ENCODE assay signal across 24 cellular contexts in genomic region chr7:44515595-44516268, GRCh38. TPM values are rescaled to one million over a fixed set of nuclear protein-coding genes. Genes with fewer than 3 reads are reported as not detected.
"Had no signal": no experiment of that assay in that cellular context is flagged by ENCODE, and none has a peak within 500 bp of the region (broad histone marks: within the 10 kb centered on the region; RNA-seq: fewer than 3 reads in every experiment).

No MANE protein-coding gene starts in this region.

- H3K9me3 Mint-ChIP-seq: dendritic cell treated with granulocyte-macrophage colony-stimulating factor and Interleukin-4, amounts not matched to agents 40 ng/mL and 50 ng/mL, for 4 days; T-helper 2 cell treated with Interferon-gamma antibody and Interleukin-4, amounts not matched to agents 5 μg/mL and 100 μg/mL, for 36 hours; WTC11 had no signal

- H3K27me3 ChIP-seq: adrenal gland, cardiac muscle cell, left lung, transverse colon had no signal

- DNase-seq: activated CD4-positive, alpha-beta T cell treated with anti-CD3 and anti-CD28 coated beads for 36 hours; activated CD4-positive, alpha-beta T cell treated with anti-CD3 and anti-CD28 coated beads, Interleukin-2, amount 50 U/mL, for 48 hours; activated gamma-delta T cell; adrenal gland; effector CD8-positive, alpha-beta T cell; hypothalamus; left lung; midbrain; occipital lobe; retina; stimulated activated CD4-positive, alpha-beta T cell treated with anti-CD3 and anti-CD28 coated beads, Interleukin-1b, Interleukin-23, amount 100 ng/mL, for 48 hours; stimulated activated CD8-positive, alpha-beta memory T cell treated with anti-CD3 and anti-CD28 coated beads, Interleukin-4, amount 100 ng/mL, for 48 hours; stimulated activated naive CD4-positive, alpha-beta T cell treated with Interleukin-2 at 50 U/mL for 16 hours; substantia nigra; transverse colon had no signal

- H3K36me3 Mint-ChIP-seq: WTC11 had no signal

- H3K27ac ChIP-seq: adrenal gland, cardiac muscle cell, left lung, transverse colon had no signal

- H3K4me1 ChIP-seq: adrenal gland, left lung had no signal

- H3K9me3 ChIP-seq: adrenal gland, left lung, transverse colon had no signal

- H3K4me3 ChIP-seq: adrenal gland, cardiac muscle cell, left lung, transverse colon had no signal

- H3K27ac Mint-ChIP-seq: activated CD4-positive, alpha-beta T cell treated with anti-CD3 and anti-CD28 coated beads for 36 hours; dendritic cell treated with granulocyte-macrophage colony-stimulating factor and Interleukin-4, amounts not matched to agents 40 ng/mL and 50 ng/mL, for 4 days; nephron; T-helper 2 cell treated with Interferon-gamma antibody and Interleukin-4, amounts not matched to agents 5 μg/mL and 100 μg/mL, for 36 hours had no signal

- H3K36me3 ChIP-seq: adrenal gland, cardiac muscle cell, left lung, transverse colon had no signal

- ATAC-seq: activated CD4-positive, alpha-beta T cell treated with anti-CD3 and anti-CD28 coated beads for 36 hours; activated naive CD4-positive, alpha-beta T cell treated with anti-CD3 and anti-CD28 coated beads, Interleukin-2, amount 50 U/mL, for 72 hours; left lung; WTC11 had no signal

- H3K4me1 Mint-ChIP-seq: activated CD4-positive, alpha-beta T cell treated with anti-CD3 and anti-CD28 coated beads for 36 hours; nephron; WTC11 had no signal

- H3K4me3 Mint-ChIP-seq: activated CD4-positive, alpha-beta T cell treated with anti-CD3 and anti-CD28 coated beads for 36 hours; dendritic cell treated with granulocyte-macrophage colony-stimulating factor and Interleukin-4, amounts not matched to agents 40 ng/mL and 50 ng/mL, for 4 days; nephron; T-helper 2 cell treated with Interferon-gamma antibody and Interleukin-4, amounts not matched to agents 5 μg/mL and 100 μg/mL, for 36 hours; WTC11 had no signal

RNA-seq across cellular contexts. Expression of gene NPC1L1, which starts 25.4 kb away (rescaled TPM):
- total RNA-seq: cardiac muscle cell, chondrocyte, frontal cortex, lung microvascular endothelial cell had no signal
- polyA plus RNA-seq: cardiac muscle cell had no signal
